19 cellular contexts compared by ENCODE assay signal in genomic region chr7:143504215-143504936, GRCh38. TPM values are rescaled to one million over a fixed set of nuclear protein-coding genes. Genes with fewer than 3 reads are reported as not detected.
"Had no signal": no experiment of that assay in that cellular context is flagged by ENCODE, and none has a peak within 500 bp of the region (broad histone marks: within the 10 kb centered on the region; RNA-seq: fewer than 3 reads in every experiment).

No MANE protein-coding gene starts in this region.

- H3K4me3 ChIP-seq: breast epithelium, esophagus squamous epithelium, skin epidermis, thyroid gland had no signal

- H3K27me3 Mint-ChIP-seq: activated T-helper 17 cell treated with anti-CD3 and anti-CD28 coated beads, Interleukin-2, amount 50 U/mL, for 72 hours had no signal

- H3K4me1 Mint-ChIP-seq: stimulated activated effector memory CD8-positive, alpha-beta T cell treated with anti-CD3 and anti-CD28 coated beads, Interleukin-12 subunit alpha, Interleukin-12 subunit beta, amount 100 ng/mL, for 72 hours had no signal

- H3K4me1 ChIP-seq: breast epithelium had no signal

- H3K9me3 ChIP-seq: esophagus squamous epithelium, thyroid gland had no signal

- H3K36me3 ChIP-seq: breast epithelium, esophagus squamous epithelium, thyroid gland had no signal

- DNase-seq: activated CD4-positive, alpha-beta T cell treated with anti-CD3 and anti-CD28 coated beads, Interleukin-2, amount 50 U/mL, for 1 hour; activated CD4-positive, CD25-positive, alpha-beta regulatory T cell; activated T-cell treated with anti-CD3 and anti-CD28 coated beads for 4 hours; anterior cingulate cortex; esophagus squamous epithelium; left colon; mammary epithelial cell; retina; thyroid gland had no signal

- H3K27ac Mint-ChIP-seq: activated naive CD4-positive, alpha-beta T cell treated with anti-CD3 and anti-CD28 coated beads, Interleukin-2, amount 50 U/mL, for 72 hours; activated T-helper 17 cell treated with anti-CD3 and anti-CD28 coated beads, Interleukin-2, amount 50 U/mL, for 72 hours; nephron; stimulated activated effector memory CD8-positive, alpha-beta T cell treated with anti-CD3 and anti-CD28 coated beads, Interleukin-12 subunit alpha, Interleukin-12 subunit beta, amount 100 ng/mL, for 72 hours had no signal

- H3K36me3 Mint-ChIP-seq: stimulated activated effector memory CD8-positive, alpha-beta T cell treated with anti-CD3 and anti-CD28 coated beads, Interleukin-12 subunit alpha, Interleukin-12 subunit beta, amount 100 ng/mL, for 72 hours had no signal

- ATAC-seq: activated naive CD4-positive, alpha-beta T cell treated with anti-CD3 and anti-CD28 coated beads, Interleukin-2, amount 50 U/mL, for 72 hours; activated T-helper 17 cell treated with anti-CD3 and anti-CD28 coated beads, Interleukin-2, amount 50 U/mL, for 72 hours; left colon had no signal

- H3K27ac ChIP-seq: breast epithelium, esophagus squamous epithelium, skin epidermis, thyroid gland had no signal

- H3K9me3 Mint-ChIP-seq: nephron; stimulated activated effector memory CD8-positive, alpha-beta T cell treated with anti-CD3 and anti-CD28 coated beads, Interleukin-12 subunit alpha, Interleukin-12 subunit beta, amount 100 ng/mL, for 72 hours had no signal

- H3K27me3 ChIP-seq: breast epithelium, esophagus squamous epithelium, thyroid gland had no signal

- H3K4me3 Mint-ChIP-seq: activated T-helper 17 cell treated with anti-CD3 and anti-CD28 coated beads, Interleukin-2, amount 50 U/mL, for 72 hours; nephron; stimulated activated effector memory CD8-positive, alpha-beta T cell treated with anti-CD3 and anti-CD28 coated beads, Interleukin-12 subunit alpha, Interleukin-12 subunit beta, amount 100 ng/mL, for 72 hours had no signal

RNA-seq across cellular contexts. Expression of gene TAS2R41, which starts 26.7 kb away (rescaled TPM):
- total RNA-seq: activated CD8-positive, alpha-beta memory T cell treated with anti-CD3 and anti-CD28 coated beads for 36 hours; activated naive CD4-positive, alpha-beta T cell treated with anti-CD3 and anti-CD28 coated beads, Interleukin-2, amount 50 U/mL, for 72 hours; activated T-helper 17 cell treated with anti-CD3 and anti-CD28 coated beads, Interleukin-2, amount 50 U/mL, for 72 hours; cerebellum; left colon; mammary epithelial cell; mucosa of gallbladder; osteocyte; thyroid gland had no signal
- polyA plus RNA-seq: mammary epithelial cell had no signal
